Comparison of ENCODE assay signal across 28 cellular contexts in genomic region chr3:67453628-67454027, GRCh38.
"Had no signal": no experiment of that assay in that cellular context is flagged by ENCODE, and none has a peak within 500 bp of the region (broad histone marks: within the 10 kb centered on the region; RNA-seq: fewer than 3 reads in every experiment).

No MANE protein-coding gene starts in this region.

- DNase-seq: activated effector memory CD4-positive, alpha-beta T cell treated with anti-CD3 and anti-CD28 coated beads, Interleukin-2, amount 50 U/mL, for 16 hours; activated effector memory CD4-positive, alpha-beta T cell treated with Interleukin-2 at 50 U/mL for 16 hours; activated gamma-delta T cell; activated gamma-delta T cell treated with Interleukin-2 at 50 U/mL for 16 hours; activated naive CD4-positive, alpha-beta T cell; activated naive CD4-positive, alpha-beta T cell treated with anti-CD3 and anti-CD28 coated beads for 36 hours; activated naive CD4-positive, alpha-beta T cell treated with anti-CD3 and anti-CD28 coated beads, Interleukin-2, amount 10 ng/mL, durations not matched to agents 7 days and 5 days; activated naive CD4-positive, alpha-beta T cell treated with anti-CD3 and anti-CD28 coated beads, Interleukin-2, amount 50 U/mL, for 16 hours; activated naive CD4-positive, alpha-beta T cell treated with Interleukin-2 at 50 U/mL for 16 hours; activated naive CD8-positive, alpha-beta T cell treated with anti-CD3 and anti-CD28 coated beads for 36 hours; activated naive CD8-positive, alpha-beta T cell treated with anti-CD3 and anti-CD28 coated beads, Interleukin-2, amount 10 ng/mL, durations not matched to agents 7 days and 5 days; activated naive CD8-positive, alpha-beta T cell treated with anti-CD3 and anti-CD28 coated beads, Interleukin-2, amount 50 U/mL, for 24 hours; activated T-cell treated with anti-CD3 and anti-CD28 coated beads, Interleukin-2, amount 50 U/mL, for 24 hours; activated T-cell treated with anti-CD3 and anti-CD28 coated beads, Interleukin-2, amount 50 U/mL, for 4 hours; activated T-cell treated with anti-CD3 and anti-CD28 coated beads, Interleukin-2, amount 50 U/mL, for 48 hours; activated T-cell treated with anti-CD3 and anti-CD28 coated beads, Interleukin-2, amount 50 U/mL, for 72 hours; adrenal gland; amniotic stem cell; amygdala; anterior cingulate cortex; aorta; body of pancreas; brain microvascular endothelial cell; caudate nucleus; central memory CD4-positive, alpha-beta T cell; cerebellar nuclear complex had no signal

- FAIRE-seq: astrocyte, bronchial epithelial cell had no signal
